11 cellular contexts compared by ENCODE assay signal in genomic region chr22:41781508-41781906, GRCh38. TPM values are rescaled to one million over a fixed set of nuclear protein-coding genes. Genes with fewer than 3 reads are reported as not detected.
DNase-seq lines count a peak whose midpoint lies in the region; ATAC-seq and TF ChIP-seq lines count a peak whose summit lies in the region.
"Had no signal": no experiment of that assay in that cellular context is flagged by ENCODE, and none has a peak within 500 bp of the region (broad histone marks: within the 10 kb centered on the region; RNA-seq: fewer than 3 reads in every experiment).

No MANE protein-coding gene starts in this region.

- no peaks in the 10 kb centered on the region for H3K27me3 ChIP-seq in BLaER1
- no peaks in the 10 kb centered on the region for H3K27me3 ChIP-seq in KMS-11 (ENCODE audit: insufficient read depth, low read depth)
- no peaks in the 10 kb centered on the region for H3K27me3 ChIP-seq in fibroblast of lung (ENCODE audit: control insufficient read depth, insufficient read depth, low read length)
- no peaks in the 10 kb centered on the region for H3K27me3 ChIP-seq in gastrocnemius medialis
- H3K27me3 ChIP-seq: SJSA1, testis had no signal

- H4K20me1 ChIP-seq in BLaER1 = no peaks in the 10 kb centered on the region
- no peaks in the 10 kb centered on the region for H4K20me1 ChIP-seq in KMS-11 (ENCODE audit: insufficient read depth)
- no peaks in the 10 kb centered on the region for H4K20me1 ChIP-seq in fibroblast of lung (ENCODE audit: control insufficient read depth, extremely low read depth, insufficient read depth, low read length)

- H3K4me1 ChIP-seq in BLaER1 (peaks cover 22% of the 10 kb centered on the region), KMS-11 (ENCODE audit: low read depth, poor library complexity, severe bottlenecking) (peaks cover 14% of the 10 kb centered on the region), fibroblast of lung (ENCODE audit: control insufficient read depth, extremely low read depth, insufficient read depth, low read length) (no peaks in the 10 kb centered on the region), gastrocnemius medialis (no peaks in the 10 kb centered on the region)
- H3K4me1 ChIP-seq: SJSA1, testis had no signal

- peak; percentile 15 for ATAC-seq in GM19467 (IDR thresholded peaks at IDR 0.05; ENCODE audit: unreplicated experiment)
- ATAC-seq in gastrocnemius medialis = no peak

- H3K9me3 ChIP-seq in BLaER1 (no peaks in the 10 kb centered on the region), fibroblast of lung (ENCODE audit: control insufficient read depth, insufficient read depth, low read depth, low read length) (no peaks in the 10 kb centered on the region), gastrocnemius medialis (no peaks in the 10 kb centered on the region)
- H3K9me3 ChIP-seq: SJSA1, testis had no signal

- peak overlapping the region; percentile 71 for H3K4me2 ChIP-seq in BLaER1
- H3K4me2 ChIP-seq in KMS-11 = 0 out of 2 replicates have a peak overlapping the region, but pooled peaks have one; percentile 15
- H3K4me2 ChIP-seq in fibroblast of lung (ENCODE audit: extremely low read depth, insufficient read depth, low read length) = no peak overlapping the region

- no peak overlapping the region for H3K4me3 ChIP-seq in BLaER1
- no peak overlapping the region for H3K4me3 ChIP-seq in KMS-11 (IDR thresholded peaks at IDR 0.05; ENCODE audit: insufficient read depth, low read depth, low read length)
- H3K4me3 ChIP-seq in fibroblast of lung (replicated peaks in 1 of 4; ENCODE audit: control extremely low read depth in 1 of 4, insufficient read depth in 1 of 4, low read depth in 3 of 4, low read length in 4 of 4) = no peak overlapping the region
- peak overlapping the region in 1 of 4 donors; percentile 11 for H3K4me3 ChIP-seq in gastrocnemius medialis
- H3K4me3 ChIP-seq: SJSA1, testis had no signal

- no peak for TF ChIP-seq POLR2A in gastrocnemius medialis (IDR thresholded peaks at IDR 0.05)

- H3K27ac ChIP-seq in BLaER1 (0 out of 2 replicates have a peak overlapping the region, but pooled peaks have one; percentile 2), KMS-11 (no peak overlapping the region), fibroblast of lung (ENCODE audit: insufficient read depth, low read length) (no peak overlapping the region), gastrocnemius medialis (no peak overlapping the region)
- H3K27ac ChIP-seq: SJSA1, testis had no signal

- TF ChIP-seq CTCF in KMS-11 (conservative IDR thresholded peaks at IDR 0.05; ENCODE audit: low read depth, low read length) = no peak
- TF ChIP-seq CTCF in fibroblast of lung (conservative IDR thresholded peaks at IDR 0.05 in 1 of 2, IDR thresholded peaks at IDR 0.05 in 1 of 2; ENCODE audit: low read depth in 1 of 2, low read length in 2 of 2) = no peak
- no peak for TF ChIP-seq CTCF in gastrocnemius medialis (IDR thresholded peaks at IDR 0.05 in 4 of 5, conservative IDR thresholded peaks at IDR 0.05 in 1 of 5)

- no peak for DNase-seq in fibroblast of lung (ENCODE audit: low read depth in 2 of 2)
- no peak for DNase-seq in NCI-H1417 (lab: John Stamatoyannopoulos, UW)
- no peak for DNase-seq in gastrocnemius medialis
- no peak for DNase-seq in NCI-H345 (lab: John Stamatoyannopoulos, UW)
- DNase-seq in COLO668 (lab: John Stamatoyannopoulos, UW; ENCODE audit: unreplicated experiment) = no peak
- DNase-seq: DMS53 had no signal

- H2AFZ ChIP-seq in KMS-11 (ENCODE audit: low read depth) = peak overlapping the region; percentile 54
- H2AFZ ChIP-seq in fibroblast of lung (ENCODE audit: low read length) = peak overlapping the region; percentile 76

- no peaks in the 10 kb centered on the region for H3K79me2 ChIP-seq in KMS-11 (ENCODE audit: insufficient read depth, low read depth)
- no peaks in the 10 kb centered on the region for H3K79me2 ChIP-seq in fibroblast of lung (ENCODE audit: control insufficient read depth, insufficient read depth, low read length)

- H3K36me3 ChIP-seq in BLaER1 = no peaks in the 10 kb centered on the region
- no peaks in the 10 kb centered on the region for H3K36me3 ChIP-seq in KMS-11 (ENCODE audit: insufficient read depth)
- no peaks in the 10 kb centered on the region for H3K36me3 ChIP-seq in fibroblast of lung (ENCODE audit: control insufficient read depth, insufficient read depth, low read length)
- H3K36me3 ChIP-seq in gastrocnemius medialis = no peaks in the 10 kb centered on the region
- H3K36me3 ChIP-seq: SJSA1 had no signal

- in situ Hi-C loops in gastrocnemius medialis (cut with MboI; ENCODE audit: low sequenced_read_pairs in 4 of 4) = no loop called here

- H3K9ac ChIP-seq in BLaER1 (0 out of 2 replicates have a peak overlapping the region, but pooled peaks have one; percentile 1), KMS-11 (peak overlapping the region; percentile 22; the same call in 1 of the 2 replicates), fibroblast of lung (ENCODE audit: insufficient read depth, low read length) (no peak overlapping the region)

- intact Hi-C loops in gastrocnemius medialis (cut with DNase I; ENCODE audit: low total_unique reads) = loop anchor here (10.0 kb wide), 1 partner anchor 543 kb away; no protein-coding TSS in a partner anchor

RNA-seq across cellular contexts. Expression of gene CCDC134, which starts 19.0 kb away (rescaled TPM):
- total RNA-seq in fibroblast of lung (9.2 and 13.7 TPM in 2 replicates), gastrocnemius medialis (1 to 10 TPM; 3.3 to 7.7 (median 6.0) TPM)
- polyA plus RNA-seq in fibroblast of lung = 3.0 and 5.0 TPM in 2 replicates
- 3.0 and 4.8 TPM in 2 replicates for polyA plus RNA-seq in fibroblast of lung (2012)
- polyA minus RNA-seq in fibroblast of lung (ENCODE audit: low replicate concordance) = 7.5 and 8.3 TPM in 2 replicates

RNA-seq across cellular contexts. Expression of gene SREBF2, which starts 51.4 kb away (rescaled TPM):
- total RNA-seq in fibroblast of lung = 60.9 and 103 TPM in 2 replicates
- 45.5 and 51.7 TPM in 2 replicates for polyA plus RNA-seq in fibroblast of lung
- polyA plus RNA-seq in fibroblast of lung (2012) = 75.7 and 89.5 TPM in 2 replicates
- polyA minus RNA-seq in fibroblast of lung (ENCODE audit: low replicate concordance) = 220 and 377 TPM in 2 replicates
- total RNA-seq in gastrocnemius medialis = 10 to 100 TPM; 25.1 to 40.9 (median 36.1) TPM
